11 cellular contexts compared by ENCODE assay signal in the genomic region with DNA sequence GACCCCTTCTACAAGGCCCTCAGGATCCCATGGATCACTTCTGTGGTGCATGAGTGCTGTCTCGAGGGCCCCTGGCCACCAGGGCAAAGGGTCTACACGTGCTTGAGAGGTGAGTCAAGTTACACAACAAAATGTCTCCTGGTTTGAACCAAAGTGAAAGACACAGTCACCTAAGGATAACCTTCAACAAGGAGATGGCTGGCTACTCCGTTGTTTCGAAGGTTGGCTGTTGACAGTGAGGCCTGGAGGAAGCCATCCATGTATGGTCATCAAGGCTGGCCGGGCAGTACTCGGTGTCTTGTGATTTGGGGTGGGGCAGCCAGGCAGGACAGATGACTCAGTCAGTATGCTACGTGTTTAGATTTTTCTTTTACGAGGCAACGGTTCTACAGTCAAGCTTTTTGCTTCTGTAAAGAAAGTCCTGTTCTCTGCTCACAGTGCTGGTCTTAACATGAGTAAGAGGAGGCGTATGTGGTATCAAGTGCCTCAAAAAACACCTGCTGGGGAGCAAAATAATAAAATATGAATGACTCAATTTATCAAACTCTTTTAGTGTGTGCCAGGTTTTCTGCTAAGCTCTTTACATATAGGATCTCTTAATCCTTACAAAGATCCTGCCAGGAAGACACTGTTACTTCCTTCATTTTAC. TPM values are rescaled to one million over a fixed set of nuclear protein-coding genes. Genes with fewer than 3 reads are reported as not detected.
A peak's percentile ranks its signal among the peaks of the same experiment; 100 is the strongest.
DNase-seq lines count a peak whose midpoint lies in the region; ATAC-seq and TF ChIP-seq lines count a peak whose summit lies in the region.
"Had no signal": no experiment of that assay in that cellular context is flagged by ENCODE, and none has a peak within 500 bp of the region (broad histone marks: within the 10 kb centered on the region; RNA-seq: fewer than 3 reads in every experiment).

No MANE protein-coding gene starts in this region.

- peak overlapping the region; percentile 93 for H2BK15ac ChIP-seq in mesenchymal stem cell (ENCODE audit: low read depth, poor library complexity, severe bottlenecking)

- H3K27ac ChIP-seq in 22Rv1 = peak overlapping the region; percentile 74
- H3K27ac ChIP-seq in mesenchymal stem cell (ENCODE audit: low read length, poor library complexity, severe bottlenecking) = peak overlapping the region; percentile 92

- peak overlapping the region; percentile 4 for H3K27ac Mint-ChIP-seq in dendritic cell treated with granulocyte-macrophage colony-stimulating factor and Interleukin-4, amounts not matched to agents 40 ng/mL and 50 ng/mL, for 4 days
- no peak overlapping the region for H3K27ac Mint-ChIP-seq in activated CD4-positive, alpha-beta T cell treated with anti-CD3 and anti-CD28 coated beads, Interleukin-2, amount 10 ng/mL, durations not matched to agents 24 days and 14 days
- no peak overlapping the region for H3K27ac Mint-ChIP-seq in activated CD8-positive, alpha-beta T cell treated with anti-CD3 and anti-CD28 coated beads for 36 hours
- H3K27ac Mint-ChIP-seq: nephron had no signal

- peaks cover 15% of the 10 kb centered on the region for H3K4me1 ChIP-seq in mesenchymal stem cell (ENCODE audit: control insufficient read depth, insufficient read depth, low read depth, low read length)

- H3K27me3 ChIP-seq in mesenchymal stem cell (ENCODE audit: control insufficient read depth in 1 of 2, insufficient read depth in 1 of 2, low read length in 2 of 2) = no peaks in the 10 kb centered on the region

- H3K4me1 Mint-ChIP-seq in dendritic cell treated with granulocyte-macrophage colony-stimulating factor and Interleukin-4, amounts not matched to agents 40 ng/mL and 50 ng/mL, for 4 days (ENCODE audit: low read depth) = no peaks in the 10 kb centered on the region
- no peaks in the 10 kb centered on the region for H3K4me1 Mint-ChIP-seq in activated CD4-positive, alpha-beta T cell treated with anti-CD3 and anti-CD28 coated beads, Interleukin-2, amount 10 ng/mL, durations not matched to agents 24 days and 14 days
- H3K4me1 Mint-ChIP-seq in activated CD8-positive, alpha-beta T cell treated with anti-CD3 and anti-CD28 coated beads for 36 hours (ENCODE audit: low read depth) = no peaks in the 10 kb centered on the region

- peak overlapping the region; percentile 100 for H4K8ac ChIP-seq in mesenchymal stem cell (ENCODE audit: low read length)

- peak overlapping the region; percentile 80 to 86 for H2BK12ac ChIP-seq in mesenchymal stem cell (ENCODE audit: low read length in 2 of 2)

- H2BK5ac ChIP-seq in mesenchymal stem cell (ENCODE audit: low read depth, low read length, poor library complexity, severe bottlenecking) = peak overlapping the region; percentile 91

- H3K36me3 Mint-ChIP-seq in dendritic cell treated with granulocyte-macrophage colony-stimulating factor and Interleukin-4, amounts not matched to agents 40 ng/mL and 50 ng/mL, for 4 days (ENCODE audit: low read depth) = no peaks in the 10 kb centered on the region
- H3K36me3 Mint-ChIP-seq in activated CD4-positive, alpha-beta T cell treated with anti-CD3 and anti-CD28 coated beads, Interleukin-2, amount 10 ng/mL, durations not matched to agents 24 days and 14 days (ENCODE audit: low read depth) = no peaks in the 10 kb centered on the region
- no peaks in the 10 kb centered on the region for H3K36me3 Mint-ChIP-seq in activated CD8-positive, alpha-beta T cell treated with anti-CD3 and anti-CD28 coated beads for 36 hours (ENCODE audit: low read depth)

- H3K23ac ChIP-seq in mesenchymal stem cell (ENCODE audit: low read length in 2 of 2) = no peak overlapping the region

- no peak for TF ChIP-seq CTCF in 22Rv1 (IDR thresholded peaks at IDR 0.05)
- no peak for TF ChIP-seq CTCF in activated CD8-positive, alpha-beta T cell treated with anti-CD3 and anti-CD28 coated beads for 36 hours (IDR thresholded peaks at IDR 0.05)

- H3K9me3 Mint-ChIP-seq in dendritic cell treated with granulocyte-macrophage colony-stimulating factor and Interleukin-4, amounts not matched to agents 40 ng/mL and 50 ng/mL, for 4 days = no peaks in the 10 kb centered on the region
- H3K9me3 Mint-ChIP-seq in activated CD4-positive, alpha-beta T cell treated with anti-CD3 and anti-CD28 coated beads, Interleukin-2, amount 10 ng/mL, durations not matched to agents 24 days and 14 days = no peaks in the 10 kb centered on the region
- no peaks in the 10 kb centered on the region for H3K9me3 Mint-ChIP-seq in activated CD8-positive, alpha-beta T cell treated with anti-CD3 and anti-CD28 coated beads for 36 hours
- H3K9me3 Mint-ChIP-seq: nephron had no signal

- peak; percentile 95 for DNase-seq in mesenchymal stem cell
- DNase-seq in activated CD4-positive, alpha-beta T cell treated with anti-CD3 and anti-CD28 coated beads, Interleukin-2, amount 10 ng/mL, durations not matched to agents 24 days and 14 days = no peak
- no peak for DNase-seq in activated CD8-positive, alpha-beta T cell treated with anti-CD3 and anti-CD28 coated beads for 36 hours
- DNase-seq in SHP77 (lab: John Stamatoyannopoulos, UW) = no peak
- DNase-seq: activated naive CD4-positive, alpha-beta T cell treated with Interleukin-2 at 50 U/mL for 16 hours; NCI-H526 treated with DMSO at 0.1 percent for 48 hours had no signal

- whole genome bisulfite sequencing in mesenchymal stem cell = 21% methylated on average over 9 of the region's 10 CpGs

- H3K18ac ChIP-seq in mesenchymal stem cell (ENCODE audit: low read depth in 1 of 2, low read length in 2 of 2) = peak overlapping the region; percentile 94 to 97

- intact Hi-C loops in dendritic cell treated with granulocyte-macrophage colony-stimulating factor and Interleukin-4, amounts not matched to agents 40 ng/mL and 50 ng/mL, for 4 days (cut with micrococcal nuclease) = no loop called here
- intact Hi-C loops in activated CD4-positive, alpha-beta T cell treated with anti-CD3 and anti-CD28 coated beads, Interleukin-2, amount 10 ng/mL, durations not matched to agents 24 days and 14 days (cut with micrococcal nuclease) = no loop called here
- intact Hi-C loops in activated CD8-positive, alpha-beta T cell treated with anti-CD3 and anti-CD28 coated beads for 36 hours (cut with micrococcal nuclease) = no loop called here

- H4K91ac ChIP-seq in mesenchymal stem cell (ENCODE audit: low read length) = peak overlapping the region; percentile 98

- H3K9me3 ChIP-seq in mesenchymal stem cell (ENCODE audit: control insufficient read depth, low read length) = no peaks in the 10 kb centered on the region

- no peak overlapping the region for H2AFZ ChIP-seq in mesenchymal stem cell (ENCODE audit: low read depth, low read length)

- TF ChIP-seq RAD21 in Ishikawa (IDR thresholded peaks at IDR 0.05; ENCODE audit: low read depth) = no peak; the same call in 1 of the 2 replicates

- H3K36me3 ChIP-seq in mesenchymal stem cell (ENCODE audit: control insufficient read depth in 1 of 2, insufficient read depth in 2 of 2, low read depth in 1 of 2, low read length in 2 of 2) = no peaks in the 10 kb centered on the region

- peak overlapping the region in 1 of 2 experiments; percentile 19 for H3K14ac ChIP-seq in mesenchymal stem cell (ENCODE audit: low read length in 2 of 2)

- no peak overlapping the region for H3K4me3 Mint-ChIP-seq in dendritic cell treated with granulocyte-macrophage colony-stimulating factor and Interleukin-4, amounts not matched to agents 40 ng/mL and 50 ng/mL, for 4 days
- no peak overlapping the region for H3K4me3 Mint-ChIP-seq in activated CD4-positive, alpha-beta T cell treated with anti-CD3 and anti-CD28 coated beads, Interleukin-2, amount 10 ng/mL, durations not matched to agents 24 days and 14 days
- no peak overlapping the region for H3K4me3 Mint-ChIP-seq in activated CD8-positive, alpha-beta T cell treated with anti-CD3 and anti-CD28 coated beads for 36 hours
- H3K4me3 Mint-ChIP-seq: nephron had no signal

- peak overlapping the region; percentile 89 for H2BK120ac ChIP-seq in mesenchymal stem cell (ENCODE audit: low read depth, low read length)

- peak overlapping the region; percentile 75 to 95 for H3K4ac ChIP-seq in mesenchymal stem cell (ENCODE audit: low read depth in 1 of 2, low read length in 2 of 2)

- H3K79me1 ChIP-seq in mesenchymal stem cell (replicated peaks; ENCODE audit: low read length, poor library complexity, severe bottlenecking) = no peaks in the 10 kb centered on the region

- CTCF ChIA-PET in activated CD8-positive, alpha-beta T cell treated with anti-CD3 and anti-CD28 coated beads for 36 hours (lab: Charles Lee) = no interaction called here

- peak overlapping the region; percentile 62 for H3K9ac ChIP-seq in mesenchymal stem cell (ENCODE audit: low read length)

- peak; percentile 58; the same call in 1 of the 2 replicates for TF ChIP-seq EP300 in Ishikawa (IDR thresholded peaks at IDR 0.05; ENCODE audit: borderline replicate concordance)

- no peak overlapping the region for H3K4me3 ChIP-seq in mesenchymal stem cell (ENCODE audit: insufficient read depth in 1 of 2, low read depth in 1 of 2, low read length in 2 of 2)

- POLR2A ChIA-PET in activated CD8-positive, alpha-beta T cell treated with anti-CD3 and anti-CD28 coated beads for 36 hours (lab: Charles Lee) = no interaction called here

- no peak for ATAC-seq in activated CD8-positive, alpha-beta T cell treated with anti-CD3 and anti-CD28 coated beads for 36 hours
- no peak for ATAC-seq in HG02642 (IDR thresholded peaks at IDR 0.05; ENCODE audit: poor library complexity, unreplicated experiment)

- peak overlapping the region; percentile 95 for H2AK5ac ChIP-seq in mesenchymal stem cell (ENCODE audit: low read length, severe bottlenecking)

- H3K4me2 ChIP-seq in mesenchymal stem cell (ENCODE audit: low read length, poor library complexity, severe bottlenecking) = no peak overlapping the region

- no peaks in the 10 kb centered on the region for H3K27me3 Mint-ChIP-seq in dendritic cell treated with granulocyte-macrophage colony-stimulating factor and Interleukin-4, amounts not matched to agents 40 ng/mL and 50 ng/mL, for 4 days
- H3K27me3 Mint-ChIP-seq in activated CD4-positive, alpha-beta T cell treated with anti-CD3 and anti-CD28 coated beads, Interleukin-2, amount 10 ng/mL, durations not matched to agents 24 days and 14 days = peaks cover 2% of the 10 kb centered on the region
- no peaks in the 10 kb centered on the region for H3K27me3 Mint-ChIP-seq in activated CD8-positive, alpha-beta T cell treated with anti-CD3 and anti-CD28 coated beads for 36 hours

TF ChIP-seq in Ishikawa, 13 proteins besides CTCF, POLR2A, EP300 and RAD21 (continues in another document):
- TF ChIP-seq, protein P1, sequence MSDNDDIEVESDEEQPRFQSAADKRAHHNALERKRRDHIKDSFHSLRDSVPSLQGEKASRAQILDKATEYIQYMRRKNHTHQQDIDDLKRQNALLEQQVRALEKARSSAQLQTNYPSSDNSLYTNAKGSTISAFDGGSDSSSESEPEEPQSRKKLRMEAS (IDR thresholded peaks at IDR 0.05) = no peak
- no peak for TF ChIP-seq ZBTB7A (IDR thresholded peaks at IDR 0.05; ENCODE audit: low read depth)

RNA-seq across cellular contexts. Expression of a gene that starts 18.0 kb away (rescaled TPM):
- 2.5 TPM for polyA plus RNA-seq in mesenchymal stem cell (2013, experiment 1 of 2)
- 2.4 TPM for polyA plus RNA-seq in mesenchymal stem cell (2013, experiment 2 of 2)
- 12.3 and 14.9 TPM in 2 replicates for total RNA-seq in activated CD4-positive, alpha-beta T cell treated with anti-CD3 and anti-CD28 coated beads, Interleukin-2, amount 10 ng/mL, durations not matched to agents 24 days and 14 days
- 1 to 10 TPM; 8.6 to 9.4 TPM for total RNA-seq in activated CD8-positive, alpha-beta T cell treated with anti-CD3 and anti-CD28 coated beads for 36 hours
